Comparison of ENCODE assay signal across 25 cellular contexts in the genomic region with DNA sequence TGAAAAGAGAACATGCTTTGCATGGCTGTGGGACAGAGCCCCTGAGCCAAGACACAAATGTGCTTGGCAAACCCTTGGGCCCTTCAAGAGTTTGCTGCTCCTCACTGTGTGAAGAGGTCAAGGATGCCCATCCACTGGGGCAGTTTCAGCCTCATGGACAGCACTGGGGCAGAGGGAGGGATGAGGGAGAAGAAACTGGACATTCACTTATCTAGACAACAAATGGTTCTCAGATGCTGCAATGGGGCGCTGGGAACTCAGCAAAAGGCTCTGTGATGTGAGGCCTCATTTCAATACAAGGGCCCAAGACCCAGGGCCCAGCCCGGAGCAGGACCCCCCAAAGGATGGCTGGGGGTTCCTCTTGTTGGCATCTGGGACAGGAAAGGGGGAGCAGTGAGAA. TPM values are rescaled to one million over a fixed set of nuclear protein-coding genes. Genes with fewer than 3 reads are reported as not detected.
"Had no signal": no experiment of that assay in that cellular context is flagged by ENCODE, and none has a peak within 500 bp of the region (broad histone marks: within the 10 kb centered on the region; RNA-seq: fewer than 3 reads in every experiment).

No MANE protein-coding gene starts in this region.

- H3K27ac ChIP-seq: heart right ventricle, hepatocyte, lower lobe of right lung, pancreas, psoas muscle, right lobe of liver, skin epidermis, tibial nerve, vagina had no signal

- H3K36me3 ChIP-seq: lower lobe of right lung, pancreas, right lobe of liver, tibial nerve, vagina had no signal

- H3K27ac Mint-ChIP-seq: mesothelial cell of epicardium; naive B cell; natural killer cell; stimulated activated effector memory CD8-positive, alpha-beta T cell treated with anti-CD3 and anti-CD28 coated beads, Interleukin-12 subunit alpha, Interleukin-12 subunit beta, amount 100 ng/mL, for 72 hours; stimulated activated naive CD8-positive, alpha-beta T cell treated with anti-CD3 and anti-CD28 coated beads, Interleukin-15, Interleukin-2, amounts not matched to agents 100 ng/mL and 50 ng/mL, for 24 hours; type B pancreatic cell had no signal

- H3K27me3 Mint-ChIP-seq: stimulated activated naive CD8-positive, alpha-beta T cell treated with anti-CD3 and anti-CD28 coated beads, Interleukin-15, Interleukin-2, amounts not matched to agents 100 ng/mL and 50 ng/mL, for 24 hours had no signal

- H3K4me2 ChIP-seq: hepatocyte had no signal

- H3K4me3 Mint-ChIP-seq: mesothelial cell of epicardium; naive B cell; natural killer cell; stimulated activated effector memory CD8-positive, alpha-beta T cell treated with anti-CD3 and anti-CD28 coated beads, Interleukin-12 subunit alpha, Interleukin-12 subunit beta, amount 100 ng/mL, for 72 hours; stimulated activated naive CD8-positive, alpha-beta T cell treated with anti-CD3 and anti-CD28 coated beads, Interleukin-15, Interleukin-2, amounts not matched to agents 100 ng/mL and 50 ng/mL, for 24 hours; type B pancreatic cell had no signal

- DNase-seq: heart right ventricle; islet precursor cell; lower lobe of right lung; mammary epithelial cell; mesenchymal stem cell; naive B cell; natural killer cell; nucleus accumbens; pancreas; psoas muscle; stimulated activated CD4-positive, alpha-beta T cell treated with anti-CD3 and anti-CD28 coated beads, Interleukin-4, amount 100 ng/mL, for 24 hours; stimulated activated naive CD4-positive, alpha-beta T cell had no signal

- H3K4me1 ChIP-seq: lower lobe of right lung, pancreas, right lobe of liver, vagina had no signal

- H3K9me3 Mint-ChIP-seq: mesothelial cell of epicardium; naive B cell; natural killer cell; stimulated activated effector memory CD8-positive, alpha-beta T cell treated with anti-CD3 and anti-CD28 coated beads, Interleukin-12 subunit alpha, Interleukin-12 subunit beta, amount 100 ng/mL, for 72 hours; stimulated activated naive CD8-positive, alpha-beta T cell treated with anti-CD3 and anti-CD28 coated beads, Interleukin-15, Interleukin-2, amounts not matched to agents 100 ng/mL and 50 ng/mL, for 24 hours; type B pancreatic cell had no signal

- H3K9me3 ChIP-seq: heart right ventricle, lower lobe of right lung, pancreas, psoas muscle, right lobe of liver, tibial nerve, vagina had no signal

- H3K4me1 Mint-ChIP-seq: naive B cell; natural killer cell; stimulated activated effector memory CD8-positive, alpha-beta T cell treated with anti-CD3 and anti-CD28 coated beads, Interleukin-12 subunit alpha, Interleukin-12 subunit beta, amount 100 ng/mL, for 72 hours had no signal

- H3K4me3 ChIP-seq: heart right ventricle, hepatocyte, lower lobe of right lung, pancreas, psoas muscle, right lobe of liver, skin epidermis, tibial nerve, vagina had no signal

- H3K27me3 ChIP-seq: heart right ventricle, hepatocyte, pancreas, right lobe of liver, tibial nerve, vagina had no signal

- ATAC-seq: heart right ventricle; left lobe of liver; lower lobe of right lung; natural killer cell; pancreas; psoas muscle; right lobe of liver; stimulated activated effector memory CD8-positive, alpha-beta T cell treated with anti-CD3 and anti-CD28 coated beads, Interleukin-12 subunit alpha, Interleukin-12 subunit beta, amount 100 ng/mL, for 72 hours had no signal

- H2AFZ ChIP-seq: hepatocyte had no signal

- H3K36me3 Mint-ChIP-seq: mesothelial cell of epicardium; naive B cell; natural killer cell; stimulated activated effector memory CD8-positive, alpha-beta T cell treated with anti-CD3 and anti-CD28 coated beads, Interleukin-12 subunit alpha, Interleukin-12 subunit beta, amount 100 ng/mL, for 72 hours; type B pancreatic cell had no signal

RNA-seq across cellular contexts. Expression of a gene that starts 49.1 kb away (rescaled TPM):
- total RNA-seq: kidney epithelial cell, left lobe of liver, liver, mononuclear cell, natural killer cell had no signal
- polyA plus RNA-seq: mammary epithelial cell had no signal
